ENCODE assay signal across 28 cellular contexts in the genomic region with DNA sequence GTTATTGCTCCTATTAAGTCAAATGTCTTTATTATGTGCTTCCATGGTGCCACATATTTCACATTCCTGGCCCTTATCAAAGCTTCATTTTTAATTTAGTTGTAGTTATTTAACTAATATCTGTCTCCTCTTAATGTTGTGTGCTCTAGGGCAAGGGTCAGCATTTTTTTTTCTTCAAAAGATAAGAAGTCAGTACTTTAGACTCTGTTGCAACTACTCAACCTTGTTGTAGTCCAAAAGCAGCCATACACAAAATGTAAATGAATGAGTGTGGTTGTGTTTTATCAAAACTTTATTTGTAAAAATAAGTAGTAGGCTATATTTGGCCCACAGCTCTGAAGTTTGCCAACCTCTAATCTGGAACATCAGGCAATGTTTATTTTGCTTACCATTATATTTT.
"Had no signal": no experiment of that assay in that cellular context is flagged by ENCODE, and none has a peak within 500 bp of the region (broad histone marks: within the 10 kb centered on the region; RNA-seq: fewer than 3 reads in every experiment).

No MANE protein-coding gene starts in this region.

- FAIRE-seq: endothelial cell of umbilical vein, frontal cortex, keratinocyte, TTC549 had no signal

- H3K9ac ChIP-seq: parathyroid adenoma had no signal

- DNase-seq: activated CD4-positive, alpha-beta memory T cell treated with anti-CD3 and anti-CD28 coated beads, Interleukin-2, amount 10 ng/mL, durations not matched to agents 7 days and 5 days; activated CD4-positive, alpha-beta T cell treated with anti-CD3 and anti-CD28 coated beads, Interleukin-2, amount 10 ng/mL, durations not matched to agents 7 days and 5 days; activated CD8-positive, alpha-beta memory T cell treated with anti-CD3 and anti-CD28 coated beads, Interleukin-2, amount 50 U/mL, for 48 hours; activated gamma-delta T cell; activated naive CD4-positive, alpha-beta T cell treated with anti-CD3 and anti-CD28 coated beads, Interleukin-2, amount 10 ng/mL, durations not matched to agents 7 days and 5 days; activated naive CD8-positive, alpha-beta T cell treated with anti-CD3 and anti-CD28 coated beads, Interleukin-2, amount 10 ng/mL, durations not matched to agents 7 days and 5 days; activated T-cell treated with anti-CD3 and anti-CD28 coated beads, Interleukin-2, amount 50 U/mL, for 24 hours; amniotic stem cell; central memory CD4-positive, alpha-beta T cell; left cardiac atrium; left ventricle myocardium superior; mammary epithelial cell; naive thymus-derived CD4-positive, alpha-beta T cell; occipital lobe; right cardiac atrium; stimulated activated CD4-positive, alpha-beta T cell treated with anti-CD3 and anti-CD28 coated beads, Interleukin-4, amount 100 ng/mL, for 24 hours; stimulated activated naive CD8-positive, alpha-beta T cell treated with anti-CD3 and anti-CD28 coated beads, Interleukin-15, amount 100 ng/mL, for 72 hours; substantia nigra; uterus had no signal

- ATAC-seq: activated CD4-positive, CD25-positive, alpha-beta regulatory T cell treated with anti-CD3 and anti-CD28 coated beads, Interleukin-2, amount 50 U/mL, for 24 hours; left cardiac atrium; left ventricle myocardium superior; naive thymus-derived CD4-positive, alpha-beta T cell; right cardiac atrium; stimulated activated effector memory CD8-positive, alpha-beta T cell treated with anti-CD3 and anti-CD28 coated beads, Interleukin-12 subunit alpha, Interleukin-12 subunit beta, amount 100 ng/mL, for 72 hours; stimulated activated naive CD8-positive, alpha-beta T cell treated with anti-CD3 and anti-CD28 coated beads, Interleukin-15, amount 100 ng/mL, for 72 hours had no signal

- H3K36me3 ChIP-seq: breast epithelium, uterus had no signal

- H3K27me3 ChIP-seq: breast epithelium, uterus had no signal

- H3K4me3 ChIP-seq: breast epithelium, uterus had no signal

- H3K9me3 ChIP-seq: breast epithelium, uterus had no signal

- H3K27ac ChIP-seq: breast epithelium, parathyroid adenoma, uterus, VCaP had no signal

- H3K4me1 ChIP-seq: breast epithelium, parathyroid adenoma, uterus had no signal
